In the genomic region with DNA sequence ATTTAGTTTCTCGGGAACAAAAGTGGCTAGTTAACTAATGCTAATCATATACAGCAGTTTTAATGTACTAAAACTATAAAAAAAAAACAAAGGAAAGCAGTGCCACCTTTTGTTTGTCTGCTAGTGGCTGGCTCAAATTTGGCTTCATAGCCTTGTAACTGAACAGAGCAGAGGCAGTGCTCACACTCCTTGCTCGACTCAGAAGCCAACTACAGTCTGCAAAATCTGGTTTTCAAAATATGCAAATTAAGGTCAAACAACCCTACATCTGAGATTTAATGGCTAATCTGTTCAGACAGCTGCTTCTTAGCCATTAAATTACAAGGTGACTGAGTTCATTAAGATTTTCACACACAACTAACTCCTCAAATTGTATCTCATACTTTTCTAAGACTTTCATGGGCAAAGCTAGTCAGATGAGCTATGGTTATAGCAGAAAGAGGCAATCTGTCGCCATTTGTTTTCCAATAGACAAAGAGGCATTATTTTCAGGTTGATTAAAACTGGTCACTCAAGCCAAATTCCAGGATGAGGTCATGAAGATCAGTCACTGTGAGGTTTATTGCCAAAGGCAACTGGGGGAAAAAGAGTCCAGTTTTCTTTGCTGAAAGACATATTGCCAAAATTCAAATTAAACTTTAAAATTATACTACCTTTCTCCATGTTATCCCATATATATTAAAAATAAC, we compare ENCODE assay signal across 15 cellular contexts. TPM values are rescaled to one million over a fixed set of nuclear protein-coding genes. Genes with fewer than 3 reads are reported as not detected.
A peak's percentile ranks its signal among the peaks of the same experiment; 100 is the strongest.
DNase-seq lines count a peak whose midpoint lies in the region; ATAC-seq, FAIRE-seq and TF ChIP-seq lines count a peak whose summit lies in the region.
"Had no signal": no experiment of that assay in that cellular context is flagged by ENCODE, and none has a peak within 500 bp of the region (broad histone marks: within the 10 kb centered on the region; RNA-seq: fewer than 3 reads in every experiment).

No MANE protein-coding gene starts in this region.

- no peak for FAIRE-seq in GM12892 (lab: Jason Lieb, UNC)
- FAIRE-seq: G401.6 had no signal

- DNase-seq in heart right ventricle: no peak
- peak; percentile 77 for DNase-seq in putamen (ENCODE audit: low spot score)
- DNase-seq in PC-9: no peak
- DNase-seq in GM12892 (ENCODE audit: insufficient read length): no peak
- no peak for DNase-seq in activated CD4-positive, CD25-positive, alpha-beta regulatory T cell treated with anti-CD3 and anti-CD28 coated beads, Interleukin-2, amount 50 U/mL, for 72 hours
- DNase-seq: activated CD4-positive, alpha-beta T cell treated with anti-CD3 and anti-CD28 coated beads, Interleukin-2, amount 50 U/mL, for 1 hour; Kasumi-1; NCI-H2081; stimulated activated CD4-positive, alpha-beta T cell treated with anti-CD3 and anti-CD28 coated beads, Interleukin-1b, Interleukin-23, amount 100 ng/mL, for 48 hours; stimulated activated naive CD4-positive, alpha-beta T cell had no signal

- TF ChIP-seq CTCF in HEK293 (tag by site-specific recombination; IDR thresholded peaks at IDR 0.05): no peak
- TF ChIP-seq CTCF in heart right ventricle (IDR thresholded peaks at IDR 0.05): no peak
- no peak for TF ChIP-seq CTCF in PC-9 (conservative IDR thresholded peaks at IDR 0.05)

- H3K36me3 ChIP-seq in HEK293 (ENCODE audit: control insufficient read depth in 2 of 2, insufficient read depth in 1 of 2, low read length in 2 of 2) (no peaks in the 10 kb centered on the region), heart right ventricle (no peaks in the 10 kb centered on the region), PC-9 (ENCODE audit: low read depth) (no peaks in the 10 kb centered on the region)
- H3K36me3 ChIP-seq: BLaER1 had no signal

- WGBS in heart right ventricle, 2 donors: 63 to 65% methylated on average over 3 of the region's 3 CpGs

- no peak for TF ChIP-seq POLR2A in GM12892 (IDR thresholded peaks at IDR 0.05; ENCODE audit: low read depth, low read length)

- POLR2A ChIA-PET in HEK293 (lab: Yijun Ruan, JAX) (no interaction called here), PC-9 (lab: Charles Lee; ENCODE audit: unreplicated experiment) (no interaction called here)

- intact Hi-C loops in heart right ventricle (cut with DNase I) (no loop called here), PC-9 (cut with micrococcal nuclease; ENCODE audit: unreplicated experiment) (loop anchor here (5.0 kb wide), 1 partner anchor 686 kb away; no protein-coding TSS in a partner anchor)

- H3K4me1 ChIP-seq in HEK293 (ENCODE audit: control insufficient read depth, insufficient read depth, low read length): peaks cover 2% of the 10 kb centered on the region; the same call in 1 of the 2 replicates
- peaks cover 0 to 27% (median 7%) of the 10 kb centered on the region in 9 donors for H3K4me1 ChIP-seq in heart right ventricle
- no peaks in the 10 kb centered on the region for H3K4me1 ChIP-seq in PC-9 (replicated peaks; ENCODE audit: insufficient read depth)
- H3K4me1 ChIP-seq: BLaER1 had no signal

- H3K4me3 ChIP-seq in HEK293 (ENCODE audit: low read depth, low read length) (no peak overlapping the region), heart right ventricle (no peak overlapping the region), PC-9 (no peak overlapping the region)
- H3K4me3 ChIP-seq: BLaER1 had no signal

- H3K27ac ChIP-seq in HEK293 (ENCODE audit: extremely low read depth, low read depth, low read length) (no peak overlapping the region), angular gyrus (ENCODE audit: low read depth, low read length) (peak overlapping the region; percentile 77), heart right ventricle (peak overlapping the region in 5 of 10 donors; percentile 26 to 52 (median 42)), PC-9 (no peak overlapping the region)
- H3K27ac ChIP-seq: BLaER1 had no signal

- peak in 5 of 8 donors; percentile 49 to 69 (median 64) for ATAC-seq in heart right ventricle
- no peak for ATAC-seq in GM19328 (IDR thresholded peaks at IDR 0.05; ENCODE audit: unreplicated experiment)

- H2AFZ ChIP-seq in PC-9: no peak overlapping the region

- no peaks in the 10 kb centered on the region for H3K9me3 ChIP-seq in HEK293 (ENCODE audit: control insufficient read depth, insufficient read depth, low read depth, low read length)
- no peaks in the 10 kb centered on the region for H3K9me3 ChIP-seq in heart right ventricle
- no peaks in the 10 kb centered on the region for H3K9me3 ChIP-seq in PC-9 (ENCODE audit: insufficient read depth, low read depth)
- H3K9me3 ChIP-seq: BLaER1 had no signal

- no peaks in the 10 kb centered on the region for H3F3A ChIP-seq in PC-9 (ENCODE audit: insufficient read depth, low read depth)

- no peak overlapping the region for H3K4me2 ChIP-seq in PC-9
- H3K4me2 ChIP-seq: BLaER1 had no signal

- H3K9me2 ChIP-seq in PC-9 (ENCODE audit: insufficient read depth): no peaks in the 10 kb centered on the region

- no TSS peak for BruUV-seq in PC-9 (replicated peaks; lab: Mats Ljungman, UMichigan)

- H3K27me3 ChIP-seq in heart right ventricle (peaks cover 0 to 2% (median 0%) of the 10 kb centered on the region in 7 donors), PC-9 (ENCODE audit: insufficient read depth, low read depth) (no peaks in the 10 kb centered on the region)
- H3K27me3 ChIP-seq: BLaER1 had no signal

- H4K20me1 ChIP-seq in PC-9 (ENCODE audit: insufficient read depth): no peaks in the 10 kb centered on the region
- H4K20me1 ChIP-seq: BLaER1 had no signal

- CTCF ChIA-PET in HEK293 (lab: Yijun Ruan, JAX) (interaction anchor here (2.9 kb wide), 1 partner anchor 16 kb away, joined by 18 read pairs; no protein-coding TSS in a partner anchor), PC-9 (lab: Charles Lee) (no interaction called here)

- no peaks in the 10 kb centered on the region for H3K79me2 ChIP-seq in PC-9 (ENCODE audit: low read depth)

TF ChIP-seq in HEK293, 187 proteins besides CTCF, POLR2A, EP300 and RAD21:
- TF ChIP-seq ZSCAN16 (tag by site-specific recombination; IDR thresholded peaks at IDR 0.05) (no peak), ZNF629 (tag by site-specific recombination; IDR thresholded peaks at IDR 0.05) (0 out of 2 replicates have a peak, but pooled peaks have one; percentile 12)
- TF ChIP-seq, protein P1, sequence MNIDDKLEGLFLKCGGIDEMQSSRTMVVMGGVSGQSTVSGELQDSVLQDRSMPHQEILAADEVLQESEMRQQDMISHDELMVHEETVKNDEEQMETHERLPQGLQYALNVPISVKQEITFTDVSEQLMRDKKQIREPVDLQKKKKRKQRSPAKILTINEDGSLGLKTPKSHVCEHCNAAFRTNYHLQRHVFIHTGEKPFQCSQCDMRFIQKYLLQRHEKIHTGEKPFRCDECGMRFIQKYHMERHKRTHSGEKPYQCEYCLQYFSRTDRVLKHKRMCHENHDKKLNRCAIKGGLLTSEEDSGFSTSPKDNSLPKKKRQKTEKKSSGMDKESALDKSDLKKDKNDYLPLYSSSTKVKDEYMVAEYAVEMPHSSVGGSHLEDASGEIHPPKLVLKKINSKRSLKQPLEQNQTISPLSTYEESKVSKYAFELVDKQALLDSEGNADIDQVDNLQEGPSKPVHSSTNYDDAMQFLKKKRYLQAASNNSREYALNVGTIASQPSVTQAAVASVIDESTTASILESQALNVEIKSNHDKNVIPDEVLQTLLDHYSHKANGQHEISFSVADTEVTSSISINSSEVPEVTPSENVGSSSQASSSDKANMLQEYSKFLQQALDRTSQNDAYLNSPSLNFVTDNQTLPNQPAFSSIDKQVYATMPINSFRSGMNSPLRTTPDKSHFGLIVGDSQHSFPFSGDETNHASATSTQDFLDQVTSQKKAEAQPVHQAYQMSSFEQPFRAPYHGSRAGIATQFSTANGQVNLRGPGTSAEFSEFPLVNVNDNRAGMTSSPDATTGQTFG (tag by site-specific recombination; IDR thresholded peaks at IDR 0.05; ENCODE audit: borderline replicate concordance): no peak
- TF ChIP-seq, protein P2, sequence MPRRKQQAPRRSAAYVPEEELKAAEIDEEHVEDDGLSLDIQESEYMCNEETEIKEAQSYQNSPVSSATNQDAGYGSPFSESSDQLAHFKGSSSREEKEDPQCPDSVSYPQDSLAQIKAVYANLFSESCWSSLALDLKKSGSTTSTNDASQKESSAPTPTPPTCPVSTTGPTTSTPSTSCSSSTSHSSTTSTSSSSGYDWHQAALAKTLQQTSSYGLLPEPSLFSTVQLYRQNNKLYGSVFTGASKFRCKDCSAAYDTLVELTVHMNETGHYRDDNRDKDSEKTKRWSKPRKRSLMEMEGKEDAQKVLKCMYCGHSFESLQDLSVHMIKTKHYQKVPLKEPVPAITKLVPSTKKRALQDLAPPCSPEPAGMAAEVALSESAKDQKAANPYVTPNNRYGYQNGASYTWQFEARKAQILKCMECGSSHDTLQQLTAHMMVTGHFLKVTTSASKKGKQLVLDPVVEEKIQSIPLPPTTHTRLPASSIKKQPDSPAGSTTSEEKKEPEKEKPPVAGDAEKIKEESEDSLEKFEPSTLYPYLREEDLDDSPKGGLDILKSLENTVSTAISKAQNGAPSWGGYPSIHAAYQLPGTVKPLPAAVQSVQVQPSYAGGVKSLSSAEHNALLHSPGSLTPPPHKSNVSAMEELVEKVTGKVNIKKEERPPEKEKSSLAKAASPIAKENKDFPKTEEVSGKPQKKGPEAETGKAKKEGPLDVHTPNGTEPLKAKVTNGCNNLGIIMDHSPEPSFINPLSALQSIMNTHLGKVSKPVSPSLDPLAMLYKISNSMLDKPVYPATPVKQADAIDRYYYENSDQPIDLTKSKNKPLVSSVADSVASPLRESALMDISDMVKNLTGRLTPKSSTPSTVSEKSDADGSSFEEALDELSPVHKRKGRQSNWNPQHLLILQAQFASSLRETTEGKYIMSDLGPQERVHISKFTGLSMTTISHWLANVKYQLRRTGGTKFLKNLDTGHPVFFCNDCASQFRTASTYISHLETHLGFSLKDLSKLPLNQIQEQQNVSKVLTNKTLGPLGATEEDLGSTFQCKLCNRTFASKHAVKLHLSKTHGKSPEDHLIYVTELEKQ (tag by site-specific recombination; IDR thresholded peaks at IDR 0.05; ENCODE audit: borderline replicate concordance): no peak
- TF ChIP-seq, protein P3, sequence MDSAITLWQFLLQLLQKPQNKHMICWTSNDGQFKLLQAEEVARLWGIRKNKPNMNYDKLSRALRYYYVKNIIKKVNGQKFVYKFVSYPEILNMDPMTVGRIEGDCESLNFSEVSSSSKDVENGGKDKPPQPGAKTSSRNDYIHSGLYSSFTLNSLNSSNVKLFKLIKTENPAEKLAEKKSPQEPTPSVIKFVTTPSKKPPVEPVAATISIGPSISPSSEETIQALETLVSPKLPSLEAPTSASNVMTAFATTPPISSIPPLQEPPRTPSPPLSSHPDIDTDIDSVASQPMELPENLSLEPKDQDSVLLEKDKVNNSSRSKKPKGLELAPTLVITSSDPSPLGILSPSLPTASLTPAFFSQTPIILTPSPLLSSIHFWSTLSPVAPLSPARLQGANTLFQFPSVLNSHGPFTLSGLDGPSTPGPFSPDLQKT (IDR thresholded peaks at IDR 0.05; ENCODE audit: borderline replicate concordance, low read depth, low read length): no peak

RNA-seq across cellular contexts. Expression of a gene that starts 56.8 kb away (rescaled TPM):
- total RNA-seq in heart right ventricle (10 to 100 TPM; 12.6 to 28.4 (median 18.2) TPM), PC-9 (2021) (9.4 and 13.4 TPM in 2 replicates)
- polyA plus RNA-seq in heart right ventricle: 1 to 10 TPM; 6.2 to 8.3 TPM
- 0.30 TPM for polyA plus RNA-seq in GM12892 (2012; ENCODE audit: missing spikeins)
